10 cellular contexts compared by ENCODE assay signal in genomic region chr4:84899616-84900015, GRCh38.
"Had no signal": no experiment of that assay in that cellular context is flagged by ENCODE, and none has a peak within 500 bp of the region (broad histone marks: within the 10 kb centered on the region; RNA-seq: fewer than 3 reads in every experiment).

No MANE protein-coding gene starts in this region.

- H3K9ac ChIP-seq: KMS-11 had no signal

- ATAC-seq: GM23338 had no signal

- H3K4me3 ChIP-seq: GM23338 had no signal

- H2AFZ ChIP-seq: GM23338 had no signal

- H3K4me2 ChIP-seq: GM23338, KMS-11 had no signal

- H3K27ac Mint-ChIP-seq: GM23338, H9, HFFc6 had no signal

- H3K9me3 Mint-ChIP-seq: GM23338, H9, HFFc6 had no signal

- H3K4me3 Mint-ChIP-seq: GM23338, H9, HFFc6 had no signal

- H3K27ac ChIP-seq: HL-60, KMS-11 had no signal

- FAIRE-seq: H1, H54 had no signal

- DNase-seq: H9, HCEC 1CT, HFFc6, IMR-90, KBM-7 had no signal
